ENCODE assay signal across 7 cellular contexts in the genomic region with DNA sequence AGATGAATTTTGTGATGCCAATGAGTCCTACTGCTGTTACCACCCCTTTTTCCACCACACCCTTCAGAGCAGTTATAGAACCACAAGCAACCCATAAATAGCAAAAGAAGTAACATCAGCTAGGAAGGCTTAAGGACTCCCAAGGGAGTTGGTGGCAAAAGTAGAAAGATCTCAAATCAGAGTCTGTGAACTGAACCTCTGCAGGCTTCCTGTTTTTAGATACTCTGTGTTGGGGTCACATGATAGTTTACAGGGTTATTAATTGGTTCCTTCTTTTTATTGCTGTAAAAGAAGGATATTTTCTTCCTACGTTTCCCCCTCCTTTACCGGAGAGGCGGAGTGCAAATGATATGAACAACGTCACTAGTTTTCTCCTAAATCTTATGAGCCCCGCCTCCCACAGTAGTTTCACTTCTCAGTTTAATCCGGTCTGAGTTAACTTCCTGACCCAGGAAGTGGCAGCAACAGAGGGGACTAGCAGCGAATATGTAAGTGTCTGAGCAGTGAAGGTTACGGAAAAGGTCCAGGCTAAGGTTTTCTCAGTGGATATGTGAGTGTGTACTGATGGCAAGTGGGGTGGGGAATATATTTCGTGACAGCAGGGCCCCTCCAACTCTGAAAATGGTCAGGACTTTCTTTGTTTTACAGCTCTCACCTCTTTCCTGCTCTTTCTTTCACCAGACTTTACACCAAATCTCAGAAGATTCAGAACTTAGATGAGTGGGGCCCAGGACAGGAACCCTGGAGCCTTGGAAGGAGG. TPM values are rescaled to one million over a fixed set of nuclear protein-coding genes. Genes with fewer than 3 reads are reported as not detected.
DNase-seq lines count a peak whose midpoint lies in the region; ATAC-seq lines count a peak whose summit lies in the region.

A gene with protein sequence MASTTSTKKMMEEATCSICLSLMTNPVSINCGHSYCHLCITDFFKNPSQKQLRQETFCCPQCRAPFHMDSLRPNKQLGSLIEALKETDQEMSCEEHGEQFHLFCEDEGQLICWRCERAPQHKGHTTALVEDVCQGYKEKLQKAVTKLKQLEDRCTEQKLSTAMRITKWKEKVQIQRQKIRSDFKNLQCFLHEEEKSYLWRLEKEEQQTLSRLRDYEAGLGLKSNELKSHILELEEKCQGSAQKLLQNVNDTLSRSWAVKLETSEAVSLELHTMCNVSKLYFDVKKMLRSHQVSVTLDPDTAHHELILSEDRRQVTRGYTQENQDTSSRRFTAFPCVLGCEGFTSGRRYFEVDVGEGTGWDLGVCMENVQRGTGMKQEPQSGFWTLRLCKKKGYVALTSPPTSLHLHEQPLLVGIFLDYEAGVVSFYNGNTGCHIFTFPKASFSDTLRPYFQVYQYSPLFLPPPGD (plus strand): TSS at position 435 of the 760 bp plus-strand sequence. CDS start 3,721 bp downstream, outside the sequence.

- DNase-seq in NCI-H2029 treated with DMSO at 0.1 percent for 48 hours (lab: John Stamatoyannopoulos, UW) (peak; percentile 28), mesenteric fat pad (ENCODE audit: low spot score) (no peak)
- DNase-seq in activated CD4-positive, alpha-beta memory T cell treated with anti-CD3 and anti-CD28 coated beads for 36 hours, result peak; percentile 83
- peak; percentile 59 for DNase-seq in effector CD8-positive, alpha-beta T cell (lab: John Stamatoyannopoulos, UW)
- DNase-seq in stimulated activated CD8-positive, alpha-beta memory T cell treated with anti-CD3 and anti-CD28 coated beads, Interleukin-4, amount 100 ng/mL, for 24 hours (ENCODE audit: low read depth), result peak; percentile 47

- peaks cover 36% of the 10 kb centered on the region for H3K9me3 Mint-ChIP-seq in activated CD4-positive, alpha-beta memory T cell treated with anti-CD3 and anti-CD28 coated beads for 36 hours

- peaks cover 77% of the 10 kb centered on the region for H3K4me1 Mint-ChIP-seq in activated CD4-positive, alpha-beta memory T cell treated with anti-CD3 and anti-CD28 coated beads for 36 hours (ENCODE audit: low read depth)

- POLR2A ChIA-PET in activated CD4-positive, alpha-beta memory T cell treated with anti-CD3 and anti-CD28 coated beads for 36 hours (lab: Charles Lee), result interaction anchor here (1.1 to 4.5 kb wide), 8 partner anchors 13 to 161 kb away, joined by 3 to 46 read pairs (median 6); a partner anchor contains a TSS

- ATAC-seq in GM18502 (IDR thresholded peaks at IDR 0.05; ENCODE audit: poor library complexity, unreplicated experiment) (peak; percentile 77), HG02642 (IDR thresholded peaks at IDR 0.05; ENCODE audit: poor library complexity, unreplicated experiment) (peak; percentile 79)

- intact Hi-C loops in activated CD4-positive, alpha-beta memory T cell treated with anti-CD3 and anti-CD28 coated beads for 36 hours (cut with micrococcal nuclease), result loop anchor here (1.0 to 5.0 kb wide), 7 partner anchors 14 to 824 kb away; a partner anchor contains a TSS

- H3K4me3 Mint-ChIP-seq in activated CD4-positive, alpha-beta memory T cell treated with anti-CD3 and anti-CD28 coated beads for 36 hours, result peak within 1 kb of the TSS; percentile 98

- peak within 1 kb of the TSS; percentile 100 for H3K27ac Mint-ChIP-seq in activated CD4-positive, alpha-beta memory T cell treated with anti-CD3 and anti-CD28 coated beads for 36 hours

- H3K36me3 Mint-ChIP-seq in activated CD4-positive, alpha-beta memory T cell treated with anti-CD3 and anti-CD28 coated beads for 36 hours, result peaks cover 74% of the 10 kb centered on the region

- H3K27me3 Mint-ChIP-seq in activated CD4-positive, alpha-beta memory T cell treated with anti-CD3 and anti-CD28 coated beads for 36 hours, result no peaks in the 10 kb centered on the region

- CTCF ChIA-PET in activated CD4-positive, alpha-beta memory T cell treated with anti-CD3 and anti-CD28 coated beads for 36 hours (lab: Charles Lee), result interaction anchor here (0.9 to 2.4 kb wide), 4 partner anchors 12 to 41 kb away, joined by 4 to 18 read pairs (median 5); no protein-coding TSS in a partner anchor

RNA-seq across cellular contexts. Expression of the gene that starts here (rescaled TPM):
- total RNA-seq in activated CD4-positive, alpha-beta memory T cell treated with anti-CD3 and anti-CD28 coated beads for 36 hours, result 10 to 100 TPM; 29.5 to 30.8 TPM
- total RNA-seq in mesenteric fat pad, result 11.5 TPM
